1 cellular context compared by ENCODE assay signal in the genomic region with DNA sequence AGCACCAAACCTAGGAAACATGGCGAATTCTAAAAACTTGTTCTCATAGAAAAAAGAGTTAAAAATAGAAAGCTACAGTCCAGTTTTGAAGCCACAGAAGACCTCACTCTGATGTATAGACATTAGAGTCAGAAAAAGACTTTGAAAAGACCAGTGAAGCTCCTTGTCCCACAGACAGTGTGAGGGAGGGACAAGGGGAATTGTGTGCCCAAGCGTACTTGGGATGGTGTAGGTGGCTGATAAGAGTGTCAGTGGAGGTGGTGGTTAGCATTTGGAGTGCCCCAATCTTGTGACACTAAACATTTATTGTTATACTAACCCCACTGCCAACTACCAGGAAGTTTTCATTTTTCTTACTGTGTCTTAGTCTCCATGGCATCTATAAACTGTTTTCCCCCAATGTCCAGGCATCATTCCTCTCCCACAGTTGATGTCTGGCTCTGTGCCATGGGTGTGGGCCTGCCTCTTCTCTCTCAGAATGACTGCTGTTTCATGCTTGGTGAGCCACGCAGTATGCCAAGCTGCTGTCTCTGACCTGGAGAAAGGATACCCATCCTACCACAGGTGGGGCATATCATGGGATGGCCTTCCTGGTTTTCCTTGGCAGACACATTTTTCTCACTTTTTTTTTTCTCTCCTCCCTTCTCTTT.
TF ChIP-seq lines count a peak whose summit lies in the region.

No MANE protein-coding gene starts in this region.

TF ChIP-seq in WTC11, 78 proteins besides CTCF, POLR2A, EP300 and RAD21 (continued from another document):
- TF ChIP-seq, protein P1, sequence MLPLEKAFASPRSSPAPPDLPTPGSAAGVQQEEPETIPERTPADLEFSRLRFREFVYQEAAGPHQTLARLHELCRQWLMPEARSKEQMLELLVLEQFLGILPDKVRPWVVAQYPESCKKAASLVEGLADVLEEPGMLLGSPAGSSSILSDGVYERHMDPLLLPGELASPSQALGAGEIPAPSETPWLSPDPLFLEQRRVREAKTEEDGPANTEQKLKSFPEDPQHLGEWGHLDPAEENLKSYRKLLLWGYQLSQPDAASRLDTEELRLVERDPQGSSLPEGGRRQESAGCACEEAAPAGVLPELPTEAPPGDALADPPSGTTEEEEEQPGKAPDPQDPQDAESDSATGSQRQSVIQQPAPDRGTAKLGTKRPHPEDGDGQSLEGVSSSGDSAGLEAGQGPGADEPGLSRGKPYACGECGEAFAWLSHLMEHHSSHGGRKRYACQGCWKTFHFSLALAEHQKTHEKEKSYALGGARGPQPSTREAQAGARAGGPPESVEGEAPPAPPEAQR (CRISPR knock-in tag; IDR thresholded peaks at IDR 0.05), result no peak
- TF ChIP-seq ATF1 (CRISPR knock-in tag; IDR thresholded peaks at IDR 0.05), result no peak
- TF ChIP-seq, protein P2, sequence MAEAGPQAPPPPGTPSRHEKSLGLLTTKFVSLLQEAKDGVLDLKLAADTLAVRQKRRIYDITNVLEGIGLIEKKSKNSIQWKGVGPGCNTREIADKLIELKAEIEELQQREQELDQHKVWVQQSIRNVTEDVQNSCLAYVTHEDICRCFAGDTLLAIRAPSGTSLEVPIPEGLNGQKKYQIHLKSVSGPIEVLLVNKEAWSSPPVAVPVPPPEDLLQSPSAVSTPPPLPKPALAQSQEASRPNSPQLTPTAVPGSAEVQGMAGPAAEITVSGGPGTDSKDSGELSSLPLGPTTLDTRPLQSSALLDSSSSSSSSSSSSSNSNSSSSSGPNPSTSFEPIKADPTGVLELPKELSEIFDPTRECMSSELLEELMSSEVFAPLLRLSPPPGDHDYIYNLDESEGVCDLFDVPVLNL (CRISPR knock-in tag; IDR thresholded peaks at IDR 0.05; ENCODE audit: borderline replicate concordance, low read depth), result no peak
- TF ChIP-seq, protein P3, sequence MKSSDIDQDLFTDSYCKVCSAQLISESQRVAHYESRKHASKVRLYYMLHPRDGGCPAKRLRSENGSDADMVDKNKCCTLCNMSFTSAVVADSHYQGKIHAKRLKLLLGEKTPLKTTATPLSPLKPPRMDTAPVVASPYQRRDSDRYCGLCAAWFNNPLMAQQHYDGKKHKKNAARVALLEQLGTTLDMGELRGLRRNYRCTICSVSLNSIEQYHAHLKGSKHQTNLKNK (CRISPR knock-in tag; IDR thresholded peaks at IDR 0.05), result no peak
- TF ChIP-seq, protein P4, sequence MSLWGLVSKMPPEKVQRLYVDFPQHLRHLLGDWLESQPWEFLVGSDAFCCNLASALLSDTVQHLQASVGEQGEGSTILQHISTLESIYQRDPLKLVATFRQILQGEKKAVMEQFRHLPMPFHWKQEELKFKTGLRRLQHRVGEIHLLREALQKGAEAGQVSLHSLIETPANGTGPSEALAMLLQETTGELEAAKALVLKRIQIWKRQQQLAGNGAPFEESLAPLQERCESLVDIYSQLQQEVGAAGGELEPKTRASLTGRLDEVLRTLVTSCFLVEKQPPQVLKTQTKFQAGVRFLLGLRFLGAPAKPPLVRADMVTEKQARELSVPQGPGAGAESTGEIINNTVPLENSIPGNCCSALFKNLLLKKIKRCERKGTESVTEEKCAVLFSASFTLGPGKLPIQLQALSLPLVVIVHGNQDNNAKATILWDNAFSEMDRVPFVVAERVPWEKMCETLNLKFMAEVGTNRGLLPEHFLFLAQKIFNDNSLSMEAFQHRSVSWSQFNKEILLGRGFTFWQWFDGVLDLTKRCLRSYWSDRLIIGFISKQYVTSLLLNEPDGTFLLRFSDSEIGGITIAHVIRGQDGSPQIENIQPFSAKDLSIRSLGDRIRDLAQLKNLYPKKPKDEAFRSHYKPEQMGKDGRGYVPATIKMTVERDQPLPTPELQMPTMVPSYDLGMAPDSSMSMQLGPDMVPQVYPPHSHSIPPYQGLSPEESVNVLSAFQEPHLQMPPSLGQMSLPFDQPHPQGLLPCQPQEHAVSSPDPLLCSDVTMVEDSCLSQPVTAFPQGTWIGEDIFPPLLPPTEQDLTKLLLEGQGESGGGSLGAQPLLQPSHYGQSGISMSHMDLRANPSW (CRISPR knock-in tag; conservative IDR thresholded peaks at IDR 0.05; ENCODE audit: low read depth), result no peak
TF ChIP-seq in WTC11: peak in this region for 0.
